Comparison of ENCODE assay signal across 8 cellular contexts in genomic region chr19:1941146-1942077, GRCh38. TPM values are rescaled to one million over a fixed set of nuclear protein-coding genes. Genes with fewer than 3 reads are reported as not detected.
DNase-seq lines count a peak whose midpoint lies in the region; ATAC-seq and TF ChIP-seq lines count a peak whose summit lies in the region.

Gene CSNK1G2, plus strand, starts transcription at chr19:1941172. Its CDS starts 28,601 bp downstream, at chr19:1969773.

- peak within 1 kb of the TSS; percentile 95 for H3K4me2 ChIP-seq in DOHH2 (ENCODE audit: low read length)

- DNase-seq in WTC11 (ENCODE audit: low spot score) (no peak), fibroblast of mammary gland (ENCODE audit: low read depth) (no peak), omental fat pad (ENCODE audit: low spot score) (no peak), GOT3 (lab: John Stamatoyannopoulos, UW) (no peak), GDM1 (lab: John Stamatoyannopoulos, UW) (no peak)

- no peaks in the 10 kb centered on the region for H3K9me3 Mint-ChIP-seq in WTC11

- peak; percentile 52 for ATAC-seq in HG02623 (IDR thresholded peaks at IDR 0.05; ENCODE audit: unreplicated experiment)
- no peak; the same call in 1 of the 2 replicates for ATAC-seq in WTC11
- ATAC-seq in omental fat pad (ENCODE audit: low FRiP score), result no peak
- no peak for ATAC-seq in GM21529 (IDR thresholded peaks at IDR 0.05; ENCODE audit: unreplicated experiment)

- POLR2A ChIA-PET in WTC11 (lab: Charles Lee), result no interaction called here

- H3F3A ChIP-seq in DOHH2 (ENCODE audit: control insufficient read depth, insufficient read depth), result peaks cover 13% of the 10 kb centered on the region

- H3K4me3 ChIP-seq in DOHH2 (ENCODE audit: low read length) (peak within 1 kb of the TSS; percentile 99), fibroblast of mammary gland (ENCODE audit: control insufficient read depth, low read depth, low read length) (peak within 1 kb of the TSS; percentile 76)

- CTCF ChIA-PET in WTC11 (lab: Charles Lee), result interaction anchor here (0.6 to 1.1 kb wide), 2 partner anchors 14 to 215 kb away, joined by 3 read pairs; no protein-coding TSS in a partner anchor

- H3K36me3 Mint-ChIP-seq in WTC11, result no peaks in the 10 kb centered on the region

- H3K36me3 ChIP-seq in DOHH2 (ENCODE audit: control insufficient read depth, low read length), result peaks cover 8% of the 10 kb centered on the region

- H3K27ac ChIP-seq in DOHH2 (ENCODE audit: low read depth, low read length), result peak within 1 kb of the TSS; percentile 81

- H3K79me2 ChIP-seq in DOHH2 (ENCODE audit: control insufficient read depth, low read length), result peaks cover 49% of the 10 kb centered on the region

- peak within 1 kb of the TSS; percentile 97 for H3K27ac Mint-ChIP-seq in WTC11

- peaks cover 23% of the 10 kb centered on the region; the same call in 1 of the 2 replicates for H4K20me1 ChIP-seq in DOHH2 (ENCODE audit: control insufficient read depth, insufficient read depth, low read depth, low read length)

- no peaks in the 10 kb centered on the region for H3K27me3 ChIP-seq in DOHH2 (ENCODE audit: control insufficient read depth, low read length)

- H3K4me1 ChIP-seq in DOHH2 (ENCODE audit: control insufficient read depth, low read length), result peaks cover 26% of the 10 kb centered on the region

- peaks cover 25% of the 10 kb centered on the region for H3K4me1 Mint-ChIP-seq in WTC11

- H3K27me3 Mint-ChIP-seq in WTC11 (ENCODE audit: low read depth), result no peaks in the 10 kb centered on the region

- H3K9me2 ChIP-seq in DOHH2 (replicated peaks; ENCODE audit: control insufficient read depth, low read length), result no peaks in the 10 kb centered on the region

- no peak for TF ChIP-seq CTCF in DOHH2 (IDR thresholded peaks at IDR 0.05; ENCODE audit: low read depth, low read length, poor library complexity, severe bottlenecking)
- TF ChIP-seq CTCF in WTC11 (IDR thresholded peaks at IDR 0.05), result no peak
- TF ChIP-seq CTCF in fibroblast of mammary gland (conservative IDR thresholded peaks at IDR 0.05; ENCODE audit: control insufficient read depth, insufficient read depth, low read depth, low read length), result no peak
- no peak for TF ChIP-seq CTCF in omental fat pad (IDR thresholded peaks at IDR 0.05)

- no peaks in the 10 kb centered on the region for H3K9me3 ChIP-seq in DOHH2 (ENCODE audit: control insufficient read depth, insufficient read depth, low read length)

- peak within 1 kb of the TSS; percentile 90 for H3K4me3 Mint-ChIP-seq in WTC11

TF ChIP-seq in WTC11, 78 proteins besides CTCF, POLR2A, EP300 and RAD21 (continues in another document):
- no peak for TF ChIP-seq CBFB (CRISPR knock-in tag; IDR thresholded peaks at IDR 0.05; ENCODE audit: low read depth)
- no peak for TF ChIP-seq CREM (CRISPR knock-in tag; IDR thresholded peaks at IDR 0.05)
- no peak for TF ChIP-seq GABPB1 (CRISPR knock-in tag; IDR thresholded peaks at IDR 0.05)
- TF ChIP-seq HMGA2 (CRISPR knock-in tag; IDR thresholded peaks at IDR 0.05), result no peak
- no peak for TF ChIP-seq JAZF1 (CRISPR knock-in tag; IDR thresholded peaks at IDR 0.05)
- no peak for TF ChIP-seq RORB (CRISPR knock-in tag; IDR thresholded peaks at IDR 0.05)
- TF ChIP-seq ZNF423 (CRISPR knock-in tag; IDR thresholded peaks at IDR 0.05), result no peak
- TF ChIP-seq SMAD3 (CRISPR knock-in tag; IDR thresholded peaks at IDR 0.05; ENCODE audit: borderline replicate concordance), result no peak
- no peak for TF ChIP-seq GRHL2 (CRISPR knock-in tag; IDR thresholded peaks at IDR 0.05; ENCODE audit: insufficient replicate concordance, severe bottlenecking)
- TF ChIP-seq PREB (CRISPR knock-in tag; IDR thresholded peaks at IDR 0.05; ENCODE audit: borderline replicate concordance), result no peak
- TF ChIP-seq JUN (CRISPR knock-in tag; IDR thresholded peaks at IDR 0.05), result no peak
- no peak for TF ChIP-seq PRDM15 (CRISPR knock-in tag; IDR thresholded peaks at IDR 0.05)
- no peak for TF ChIP-seq AR (CRISPR knock-in tag; IDR thresholded peaks at IDR 0.05)
- no peak for TF ChIP-seq E2F5 (CRISPR knock-in tag; IDR thresholded peaks at IDR 0.05)
- TF ChIP-seq ZSCAN18 (CRISPR knock-in tag; IDR thresholded peaks at IDR 0.05), result no peak
- no peak for TF ChIP-seq ZBTB21 (CRISPR knock-in tag; IDR thresholded peaks at IDR 0.05; ENCODE audit: borderline replicate concordance)

RNA-seq across cellular contexts. Expression of gene CSNK1G2, which starts in this region (rescaled TPM):
- total RNA-seq in WTC11 (2021) (102 to 126 TPM (median 107 TPM) in 3 replicates), omental fat pad (10 to 100 TPM; 49.3 to 76.6 (median 52.3) TPM)
